ENCODE assay signal across 10 cellular contexts in genomic region chr6:7262037-7262461, GRCh38. TPM values are rescaled to one million over a fixed set of nuclear protein-coding genes. Genes with fewer than 3 reads are reported as not detected.
DNase-seq lines count a peak whose midpoint lies in the region; FAIRE-seq and TF ChIP-seq lines count a peak whose summit lies in the region.
"Had no signal": no experiment of that assay in that cellular context is flagged by ENCODE, and none has a peak within 500 bp of the region (broad histone marks: within the 10 kb centered on the region; RNA-seq: fewer than 3 reads in every experiment).

No MANE protein-coding gene starts in this region.

- H3K4me3 ChIP-seq in adrenal gland (peak overlapping the region in 1 of 4 donors; percentile 71), keratinocyte (ENCODE audit: control insufficient read depth in 2 of 3, extremely low read depth in 1 of 3, insufficient read depth in 2 of 3, low read depth in 1 of 3, low read length in 3 of 3) (peak overlapping the region; percentile 51 to 85 (median 84))

- H3K36me3 ChIP-seq in adrenal gland (replicated peaks in 1 of 2) = no peaks in the 10 kb centered on the region
- H3K36me3 ChIP-seq in keratinocyte (ENCODE audit: control insufficient read depth in 2 of 2, extremely low read depth in 1 of 2, insufficient read depth in 2 of 2, low read length in 2 of 2) = no peaks in the 10 kb centered on the region

- H3K27me3 ChIP-seq in adrenal gland (no peaks in the 10 kb centered on the region), keratinocyte (ENCODE audit: control insufficient read depth, extremely low read depth, insufficient read depth, low read length) (no peaks in the 10 kb centered on the region)

- no peaks in the 10 kb centered on the region for H4K20me1 ChIP-seq in keratinocyte (ENCODE audit: control insufficient read depth, extremely low read depth, insufficient read depth, low read length)

- H2AFZ ChIP-seq in keratinocyte (ENCODE audit: control insufficient read depth, low read length) = peak overlapping the region; percentile 98

- DNase-seq in HUDEP-2 (lab: John Stamatoyannopoulos, UW; ENCODE audit: unreplicated experiment in 76 of 76) = peak in 54 of 76 experiments; percentile 8 to 75 (median 44)
- peak; percentile 63 to 85 (median 73) for DNase-seq in adrenal gland
- peak; percentile 9 for DNase-seq in keratinocyte (ENCODE audit: low read depth, low spot score)
- DNase-seq in type B pancreatic cell (ENCODE audit: extremely low spot score, unreplicated experiment) = no peak
- DNase-seq in SK-N-DZ (ENCODE audit: low spot score) = no peak
- DNase-seq in H4 (ENCODE audit: low spot score) = no peak
- no peak for DNase-seq in medulla oblongata (ENCODE audit: extremely low spot score)

- H3K79me2 ChIP-seq in keratinocyte (ENCODE audit: control insufficient read depth, insufficient read depth, low read length) = no peaks in the 10 kb centered on the region

- peak overlapping the region; percentile 97 for H3K4me3 Mint-ChIP-seq in type B pancreatic cell

- H3K4me2 ChIP-seq in keratinocyte (ENCODE audit: control insufficient read depth, extremely low read depth, insufficient read depth, low read depth, low read length) = peak overlapping the region; percentile 90

- TF ChIP-seq POLR2A in adrenal gland (IDR thresholded peaks at IDR 0.05) = no peak

- no peaks in the 10 kb centered on the region for H3K9me3 Mint-ChIP-seq in type B pancreatic cell
- H3K9me3 Mint-ChIP-seq: activated naive CD4-positive, alpha-beta T cell treated with anti-CD3 and anti-CD28 coated beads, Interleukin-2, amount 50 U/mL, for 72 hours had no signal

- H3K9me3 ChIP-seq in adrenal gland (replicated peaks in 1 of 3) = no peaks in the 10 kb centered on the region
- peaks cover 2% of the 10 kb centered on the region for H3K9me3 ChIP-seq in keratinocyte (ENCODE audit: control insufficient read depth, low read depth, low read length)

- H3K27me3 Mint-ChIP-seq in type B pancreatic cell = no peaks in the 10 kb centered on the region

- peaks cover 21% of the 10 kb centered on the region for H3K4me1 Mint-ChIP-seq in type B pancreatic cell (ENCODE audit: unreplicated experiment)

- H3K27ac ChIP-seq in 22Rv1 = peak overlapping the region; percentile 81
- peak overlapping the region in 3 of 5 donors; percentile 79 to 84 (median 82) for H3K27ac ChIP-seq in adrenal gland
- peak overlapping the region; percentile 75 for H3K27ac ChIP-seq in keratinocyte (ENCODE audit: control insufficient read depth, insufficient read depth, low read length)

- H3K9me1 ChIP-seq in keratinocyte (ENCODE audit: control insufficient read depth, extremely low read depth, insufficient read depth, low read length) = no peaks in the 10 kb centered on the region

- 30 to 78% (median 47%) methylated on average over 1 to 9 of the region's 9 CpGs for WGBS in adrenal gland, 4 donors

- H3K36me3 Mint-ChIP-seq in type B pancreatic cell = no peaks in the 10 kb centered on the region

- H3K27ac Mint-ChIP-seq in type B pancreatic cell = peak overlapping the region; percentile 96

- TF ChIP-seq CTCF in 22Rv1 (IDR thresholded peaks at IDR 0.05) = no peak
- no peak for TF ChIP-seq CTCF in adrenal gland (IDR thresholded peaks at IDR 0.05)
- no peak for TF ChIP-seq CTCF in keratinocyte (optimal IDR thresholded peaks at IDR 0.05 in 1 of 3, IDR thresholded peaks at IDR 0.05 in 1 of 3, conservative IDR thresholded peaks at IDR 0.05 in 1 of 3; ENCODE audit: extremely low read depth in 1 of 3, insufficient read depth in 2 of 3, low read length in 3 of 3)
- TF ChIP-seq CTCF in type B pancreatic cell (conservative IDR thresholded peaks at IDR 0.05) = no peak

- peaks cover 12 to 15% of the 10 kb centered on the region in 2 donors for H3K4me1 ChIP-seq in adrenal gland (replicated peaks in 1 of 2)
- H3K4me1 ChIP-seq in keratinocyte (ENCODE audit: control insufficient read depth, extremely low read depth, insufficient read depth, low read length) = peaks cover 19% of the 10 kb centered on the region

- dilution Hi-C loops in keratinocyte (cut with MboI; ENCODE audit: extremely low pct_ligation_motif_present, low sequenced_read_pairs) = no loop called here

- H3K9ac ChIP-seq in keratinocyte (ENCODE audit: control insufficient read depth, extremely low read depth, insufficient read depth, low read length) = no peak overlapping the region

- no peak for FAIRE-seq in keratinocyte (lab: Jason Lieb, UNC)
- FAIRE-seq: GM18507 had no signal

- intact Hi-C loops in adrenal gland (cut with DNase I) = no loop called here

RNA-seq across cellular contexts. Expression of gene SSR1, which starts 51.0 kb away (rescaled TPM):
- total RNA-seq in adrenal gland (100 to 1,000 TPM in 4 of 8 donors, 10 to 100 TPM in 4; 42.9 to 281 (median 106) TPM), type B pancreatic cell (ENCODE audit: low replicate concordance) (116 and 124 TPM in 2 replicates)
- polyA plus RNA-seq in adrenal gland (100 to 1,000 TPM in 1 of 3 donors, 10 to 100 TPM in 1, 1 to 10 TPM in 1; 9.7 to 211 (median 15.1) TPM), keratinocyte (88.1 to 188 TPM (median 149 TPM) in 3 replicates)
- polyA plus RNA-seq in keratinocyte (2011; ENCODE audit: low read depth) = 211 TPM
- polyA plus RNA-seq in keratinocyte (2011; cell fraction: cytosol; rRNA removed) = 109 and 168 TPM in 2 replicates
- polyA plus RNA-seq in keratinocyte (2011; cell fraction: nucleus; rRNA removed) = 89.0 and 135 TPM in 2 replicates
- polyA plus RNA-seq in keratinocyte (2012; ENCODE audit: low replicate concordance) = 54.9 and 119 TPM in 2 replicates
- 45.5 to 159 TPM (median 106 TPM) in 3 replicates for polyA minus RNA-seq in keratinocyte
- polyA minus RNA-seq in keratinocyte (2011; cell fraction: cytosol; rRNA and poly(A)+ RNA removed) = 59.5 TPM
- 41.7 and 97.0 TPM in 2 replicates for polyA minus RNA-seq in keratinocyte (2011; cell fraction: nucleus; rRNA and poly(A)+ RNA removed)
- polyA plus RNA-seq in SK-N-DZ (2014; cell fraction: cytosol; rRNA removed) = 31.4 and 38.4 TPM in 2 replicates
- polyA plus RNA-seq in SK-N-DZ (2014; cell fraction: nucleus; rRNA removed) = 13.6 and 17.6 TPM in 2 replicates
- 107 and 127 TPM in 2 replicates for total RNA-seq in H4 (2014; rRNA removed; shearing (Covaris generic))

Comparison
In these comparisons a context has a peak if more than half of its experiments do, and no peak if none do; other contexts are left out.
1. DNase-seq: peak in HUDEP-2 (54 of 76), adrenal gland (7 of 7) and keratinocyte (single experiment); none in type B pancreatic cell (single experiment), SK-N-DZ (single experiment), H4 (single experiment) and medulla oblongata (single experiment).
2. Peak in every context shown above with its lines, with median percentiles within 50 percentile points of each other: H3K27ac ChIP-seq.